Comparison of ENCODE assay signal across 1 cellular context in genomic region chr20:50844430-50845100, GRCh38.
TF ChIP-seq lines count a peak whose summit lies in the region.

No MANE protein-coding gene starts in this region.

TF ChIP-seq in GM12878, 131 proteins besides CTCF, POLR2A, EP300 and RAD21 (continued from another document and continues in another):
- no peak for TF ChIP-seq NFYA (IDR thresholded peaks at IDR 0.05; ENCODE audit: borderline replicate concordance, low read depth, low read length)
- TF ChIP-seq ATF3 (IDR thresholded peaks at IDR 0.05; ENCODE audit: borderline replicate concordance, extremely low read depth, low read depth, low read length): no peak
- TF ChIP-seq NKRF (conservative IDR thresholded peaks at IDR 0.05): no peak
- TF ChIP-seq PRDM15 (CRISPR knock-in tag; IDR thresholded peaks at IDR 0.05): no peak
- no peak for TF ChIP-seq FOS (IDR thresholded peaks at IDR 0.05; ENCODE audit: borderline replicate concordance, extremely low read depth, insufficient read length)
- TF ChIP-seq SMC3 (IDR thresholded peaks at IDR 0.05; ENCODE audit: borderline replicate concordance, low read length): peak; percentile 14; the same call in 1 of the 2 replicates
- TF ChIP-seq ETV6 (conservative IDR thresholded peaks at IDR 0.05 in 1 of 2, IDR thresholded peaks at IDR 0.05 in 1 of 2; ENCODE audit: borderline replicate concordance in 1 of 2, low read depth in 1 of 2): peak in 1 of 2 experiments; percentile 77; a peak in 2 of 4 replicates
- peak; percentile 67; the same call in 1 of the 2 replicates for TF ChIP-seq MXI1 (IDR thresholded peaks at IDR 0.05; ENCODE audit: low read depth, low read length)
- TF ChIP-seq SMAD5 (IDR thresholded peaks at IDR 0.05; ENCODE audit: low read depth): no peak
- TF ChIP-seq, protein P1, sequence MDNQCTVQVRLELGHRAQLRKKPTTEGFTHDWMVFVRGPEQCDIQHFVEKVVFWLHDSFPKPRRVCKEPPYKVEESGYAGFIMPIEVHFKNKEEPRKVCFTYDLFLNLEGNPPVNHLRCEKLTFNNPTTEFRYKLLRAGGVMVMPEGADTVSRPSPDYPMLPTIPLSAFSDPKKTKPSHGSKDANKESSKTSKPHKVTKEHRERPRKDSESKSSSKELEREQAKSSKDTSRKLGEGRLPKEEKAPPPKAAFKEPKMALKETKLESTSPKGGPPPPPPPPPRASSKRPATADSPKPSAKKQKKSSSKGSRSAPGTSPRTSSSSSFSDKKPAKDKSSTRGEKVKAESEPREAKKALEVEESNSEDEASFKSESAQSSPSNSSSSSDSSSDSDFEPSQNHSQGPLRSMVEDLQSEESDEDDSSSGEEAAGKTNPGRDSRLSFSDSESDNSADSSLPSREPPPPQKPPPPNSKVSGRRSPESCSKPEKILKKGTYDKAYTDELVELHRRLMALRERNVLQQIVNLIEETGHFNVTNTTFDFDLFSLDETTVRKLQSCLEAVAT (IDR thresholded peaks at IDR 0.05): no peak
- TF ChIP-seq NR2C1 (IDR thresholded peaks at IDR 0.05): no peak
- TF ChIP-seq ZSCAN29 (IDR thresholded peaks at IDR 0.05): no peak
- TF ChIP-seq ZNF384 (IDR thresholded peaks at IDR 0.05; ENCODE audit: borderline replicate concordance, low read depth, low read length): no peak
- peak; percentile 80; the same call in 1 of the 2 replicates for TF ChIP-seq BCL11A (IDR thresholded peaks at IDR 0.05; ENCODE audit: low read depth, low read length)
- TF ChIP-seq HDGF (IDR thresholded peaks at IDR 0.05): peak; percentile 94
- peak; percentile 79 for TF ChIP-seq ATF7 (IDR thresholded peaks at IDR 0.05; ENCODE audit: low read depth)
- TF ChIP-seq, protein P2, sequence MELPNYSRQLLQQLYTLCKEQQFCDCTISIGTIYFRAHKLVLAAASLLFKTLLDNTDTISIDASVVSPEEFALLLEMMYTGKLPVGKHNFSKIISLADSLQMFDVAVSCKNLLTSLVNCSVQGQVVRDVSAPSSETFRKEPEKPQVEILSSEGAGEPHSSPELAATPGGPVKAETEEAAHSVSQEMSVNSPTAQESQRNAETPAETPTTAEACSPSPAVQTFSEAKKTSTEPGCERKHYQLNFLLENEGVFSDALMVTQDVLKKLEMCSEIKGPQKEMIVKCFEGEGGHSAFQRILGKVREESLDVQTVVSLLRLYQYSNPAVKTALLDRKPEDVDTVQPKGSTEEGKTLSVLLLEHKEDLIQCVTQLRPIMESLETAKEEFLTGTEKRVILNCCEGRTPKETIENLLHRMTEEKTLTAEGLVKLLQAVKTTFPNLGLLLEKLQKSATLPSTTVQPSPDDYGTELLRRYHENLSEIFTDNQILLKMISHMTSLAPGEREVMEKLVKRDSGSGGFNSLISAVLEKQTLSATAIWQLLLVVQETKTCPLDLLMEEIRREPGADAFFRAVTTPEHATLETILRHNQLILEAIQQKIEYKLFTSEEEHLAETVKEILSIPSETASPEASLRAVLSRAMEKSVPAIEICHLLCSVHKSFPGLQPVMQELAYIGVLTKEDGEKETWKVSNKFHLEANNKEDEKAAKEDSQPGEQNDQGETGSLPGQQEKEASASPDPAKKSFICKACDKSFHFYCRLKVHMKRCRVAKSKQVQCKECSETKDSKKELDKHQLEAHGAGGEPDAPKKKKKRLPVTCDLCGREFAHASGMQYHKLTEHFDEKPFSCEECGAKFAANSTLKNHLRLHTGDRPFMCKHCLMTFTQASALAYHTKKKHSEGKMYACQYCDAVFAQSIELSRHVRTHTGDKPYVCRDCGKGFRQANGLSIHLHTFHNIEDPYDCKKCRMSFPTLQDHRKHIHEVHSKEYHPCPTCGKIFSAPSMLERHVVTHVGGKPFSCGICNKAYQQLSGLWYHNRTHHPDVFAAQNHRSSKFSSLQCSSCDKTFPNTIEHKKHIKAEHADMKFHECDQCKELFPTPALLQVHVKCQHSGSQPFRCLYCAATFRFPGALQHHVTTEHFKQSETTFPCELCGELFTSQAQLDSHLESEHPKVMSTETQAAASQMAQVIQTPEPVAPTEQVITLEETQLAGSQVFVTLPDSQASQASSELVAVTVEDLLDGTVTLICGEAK (IDR thresholded peaks at IDR 0.05; ENCODE audit: borderline replicate concordance): no peak
- no peak for TF ChIP-seq NRF1 (conservative IDR thresholded peaks at IDR 0.05; ENCODE audit: low read depth, low read length)
- TF ChIP-seq NR2C2 (IDR thresholded peaks at IDR 0.05; ENCODE audit: borderline replicate concordance, control insufficient read depth, insufficient read length, low read depth): no peak
- TF ChIP-seq, protein P3, sequence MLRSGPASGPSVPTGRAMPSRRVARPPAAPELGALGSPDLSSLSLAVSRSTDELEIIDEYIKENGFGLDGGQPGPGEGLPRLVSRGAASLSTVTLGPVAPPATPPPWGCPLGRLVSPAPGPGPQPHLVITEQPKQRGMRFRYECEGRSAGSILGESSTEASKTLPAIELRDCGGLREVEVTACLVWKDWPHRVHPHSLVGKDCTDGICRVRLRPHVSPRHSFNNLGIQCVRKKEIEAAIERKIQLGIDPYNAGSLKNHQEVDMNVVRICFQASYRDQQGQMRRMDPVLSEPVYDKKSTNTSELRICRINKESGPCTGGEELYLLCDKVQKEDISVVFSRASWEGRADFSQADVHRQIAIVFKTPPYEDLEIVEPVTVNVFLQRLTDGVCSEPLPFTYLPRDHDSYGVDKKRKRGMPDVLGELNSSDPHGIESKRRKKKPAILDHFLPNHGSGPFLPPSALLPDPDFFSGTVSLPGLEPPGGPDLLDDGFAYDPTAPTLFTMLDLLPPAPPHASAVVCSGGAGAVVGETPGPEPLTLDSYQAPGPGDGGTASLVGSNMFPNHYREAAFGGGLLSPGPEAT (IDR thresholded peaks at IDR 0.05; ENCODE audit: low read depth): peak; percentile 69; the same call in 1 of the 2 replicates
- no peak for TF ChIP-seq SUZ12 (IDR thresholded peaks at IDR 0.05; ENCODE audit: unreplicated experiment)
- peak in 1 of 2 experiments; percentile 55; a peak in 1 of 3 replicates for TF ChIP-seq EGR1 (IDR thresholded peaks at IDR 0.05; ENCODE audit: borderline replicate concordance in 1 of 2, low read depth in 2 of 2, low read length in 2 of 2)
- peak; percentile 97 for TF ChIP-seq IRF4 (IDR thresholded peaks at IDR 0.05; ENCODE audit: low read depth, low read length)
- no peak for TF ChIP-seq YBX1 (IDR thresholded peaks at IDR 0.05)
- TF ChIP-seq RB1 (IDR thresholded peaks at IDR 0.05; ENCODE audit: borderline replicate concordance): no peak
- TF ChIP-seq USF1 (IDR thresholded peaks at IDR 0.05; ENCODE audit: borderline replicate concordance, extremely low read length, insufficient read depth, low read depth, low read length): no peak
- no peak for TF ChIP-seq E4F1 (IDR thresholded peaks at IDR 0.05; ENCODE audit: borderline replicate concordance, partially characterized antibody)
- peak; percentile 93 for TF ChIP-seq CREM (IDR thresholded peaks at IDR 0.05; ENCODE audit: low read depth)
- no peak for TF ChIP-seq RAD51 (IDR thresholded peaks at IDR 0.05)
- TF ChIP-seq, protein P4, sequence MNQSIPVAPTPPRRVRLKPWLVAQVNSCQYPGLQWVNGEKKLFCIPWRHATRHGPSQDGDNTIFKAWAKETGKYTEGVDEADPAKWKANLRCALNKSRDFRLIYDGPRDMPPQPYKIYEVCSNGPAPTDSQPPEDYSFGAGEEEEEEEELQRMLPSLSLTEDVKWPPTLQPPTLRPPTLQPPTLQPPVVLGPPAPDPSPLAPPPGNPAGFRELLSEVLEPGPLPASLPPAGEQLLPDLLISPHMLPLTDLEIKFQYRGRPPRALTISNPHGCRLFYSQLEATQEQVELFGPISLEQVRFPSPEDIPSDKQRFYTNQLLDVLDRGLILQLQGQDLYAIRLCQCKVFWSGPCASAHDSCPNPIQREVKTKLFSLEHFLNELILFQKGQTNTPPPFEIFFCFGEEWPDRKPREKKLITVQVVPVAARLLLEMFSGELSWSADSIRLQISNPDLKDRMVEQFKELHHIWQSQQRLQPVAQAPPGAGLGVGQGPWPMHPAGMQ (IDR thresholded peaks at IDR 0.05; ENCODE audit: borderline replicate concordance): no peak
- no peak for TF ChIP-seq ZNF622 (IDR thresholded peaks at IDR 0.05)
- TF ChIP-seq, protein P5, sequence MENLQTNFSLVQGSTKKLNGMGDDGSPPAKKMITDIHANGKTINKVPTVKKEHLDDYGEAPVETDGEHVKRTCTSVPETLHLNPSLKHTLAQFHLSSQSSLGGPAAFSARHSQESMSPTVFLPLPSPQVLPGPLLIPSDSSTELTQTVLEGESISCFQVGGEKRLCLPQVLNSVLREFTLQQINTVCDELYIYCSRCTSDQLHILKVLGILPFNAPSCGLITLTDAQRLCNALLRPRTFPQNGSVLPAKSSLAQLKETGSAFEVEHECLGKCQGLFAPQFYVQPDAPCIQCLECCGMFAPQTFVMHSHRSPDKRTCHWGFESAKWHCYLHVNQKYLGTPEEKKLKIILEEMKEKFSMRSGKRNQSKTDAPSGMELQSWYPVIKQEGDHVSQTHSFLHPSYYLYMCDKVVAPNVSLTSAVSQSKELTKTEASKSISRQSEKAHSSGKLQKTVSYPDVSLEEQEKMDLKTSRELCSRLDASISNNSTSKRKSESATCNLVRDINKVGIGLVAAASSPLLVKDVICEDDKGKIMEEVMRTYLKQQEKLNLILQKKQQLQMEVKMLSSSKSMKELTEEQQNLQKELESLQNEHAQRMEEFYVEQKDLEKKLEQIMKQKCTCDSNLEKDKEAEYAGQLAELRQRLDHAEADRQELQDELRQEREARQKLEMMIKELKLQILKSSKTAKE (IDR thresholded peaks at IDR 0.05; ENCODE audit: low read depth, poor library complexity, severe bottlenecking): peak; percentile 92
- peak; percentile 15 to 85; a peak in 2 of 4 replicates for TF ChIP-seq SRF (IDR thresholded peaks at IDR 0.05; ENCODE audit: low read depth in 2 of 2, low read length in 2 of 2)
- TF ChIP-seq SMAD1 (IDR thresholded peaks at IDR 0.05; ENCODE audit: low read depth, partially characterized antibody): no peak
- TF ChIP-seq E2F4 (IDR thresholded peaks at IDR 0.05; ENCODE audit: low read depth, low read length): no peak
